Comparison of ENCODE assay signal across 1 cellular context in genomic region chr15:71804695-71805470, GRCh38.
A peak's percentile ranks its signal among the peaks of the same experiment; 100 is the strongest.
TF ChIP-seq lines count a peak whose summit lies in the region.

No MANE protein-coding gene starts in this region.

TF ChIP-seq in GM12878, 131 proteins besides CTCF, POLR2A, EP300 and RAD21 (continued from another document):
- TF ChIP-seq CUX1 (IDR thresholded peaks at IDR 0.05; ENCODE audit: insufficient replicate concordance, low read depth, low read length) (no peak), BCL11A (IDR thresholded peaks at IDR 0.05; ENCODE audit: low read depth, low read length) (no peak), FOXK2 (IDR thresholded peaks at IDR 0.05) (no peak), CREM (IDR thresholded peaks at IDR 0.05; ENCODE audit: low read depth) (no peak), BACH1 (IDR thresholded peaks at IDR 0.05; ENCODE audit: borderline replicate concordance) (no peak), REST (IDR thresholded peaks at IDR 0.05; ENCODE audit: low read depth, low read length) (no peak), PBX3 (IDR thresholded peaks at IDR 0.05; ENCODE audit: insufficient replicate concordance, low read depth, low read length) (peak; percentile 73), IRF4 (IDR thresholded peaks at IDR 0.05; ENCODE audit: low read depth, low read length) (no peak), ZNF622 (IDR thresholded peaks at IDR 0.05) (no peak), CHD2 (IDR thresholded peaks at IDR 0.05; ENCODE audit: borderline replicate concordance, low read depth, low read length) (no peak), CHD4 (IDR thresholded peaks at IDR 0.05) (no peak)
